ENCODE assay signal across 15 cellular contexts in genomic region chr20:61566691-61567090, GRCh38.
DNase-seq lines count a peak whose midpoint lies in the region; ATAC-seq and TF ChIP-seq lines count a peak whose summit lies in the region.
"Had no signal": no experiment of that assay in that cellular context is flagged by ENCODE, and none has a peak within 500 bp of the region (broad histone marks: within the 10 kb centered on the region; RNA-seq: fewer than 3 reads in every experiment).

No MANE protein-coding gene starts in this region.

- H3K27me3 ChIP-seq in H9 (ENCODE audit: insufficient read depth, low read length) = peaks cover 3% of the 10 kb centered on the region; the same call in 1 of the 2 replicates
- H3K27me3 ChIP-seq in lower lobe of right lung (ENCODE audit: low read depth) = no peaks in the 10 kb centered on the region
- H3K27me3 ChIP-seq: BLaER1 treated with 17β-estradiol and CSF1 and Interleukin-3, amounts not matched to agents 10 nM and 100 nM had no signal

- intact Hi-C loops in lower lobe of right lung (cut with DNase I) = no loop called here
- intact Hi-C loops in activated T-helper 2 cell treated with anti-CD3 and anti-CD28 coated beads, Interferon-gamma antibody, Interleukin-2, Interleukin-4, amounts not matched to agents 10 μg/mL and 5 μg/mL and 100 μg/mL, durations not matched to agents 14 hours and 24 hours and 36 hours (cut with micrococcal nuclease) = no loop called here

- H3K23me2 ChIP-seq in H9 (ENCODE audit: insufficient read length, low read depth, low read length, poor library complexity, severe bottlenecking) = no peaks in the 10 kb centered on the region

- H3K9ac ChIP-seq in H9 (ENCODE audit: extremely low read depth, insufficient read length, low read length) = no peak overlapping the region
- H3K9ac ChIP-seq: BLaER1 treated with 17β-estradiol and CSF1 and Interleukin-3, amounts not matched to agents 10 nM and 100 nM; KMS-11 had no signal

- peak overlapping the region in 2 of 3 experiments; percentile 32 to 73; a peak in 3 of 7 replicates for H3K27ac Mint-ChIP-seq in H9
- H3K27ac Mint-ChIP-seq in chondrocyte (ENCODE audit: unreplicated experiment) = no peak overlapping the region
- no peak overlapping the region for H3K27ac Mint-ChIP-seq in activated T-helper 2 cell treated with anti-CD3 and anti-CD28 coated beads, Interferon-gamma antibody, Interleukin-2, Interleukin-4, amounts not matched to agents 10 μg/mL and 5 μg/mL and 100 μg/mL, durations not matched to agents 14 hours and 24 hours and 36 hours
- H3K27ac Mint-ChIP-seq: CD4-positive, CD25-positive, alpha-beta regulatory T cell had no signal

- H3K56ac ChIP-seq in H9 (ENCODE audit: insufficient read length, low read depth, low read length) = no peak overlapping the region

- ATAC-seq in lower lobe of right lung = no peak
- ATAC-seq: GM12878, HCT116 had no signal

- H3K36me3 Mint-ChIP-seq in H9 (ENCODE audit: insufficient read depth in 1 of 3, low read depth in 3 of 3) = peaks cover 0 to 6% (median 2%) of the 10 kb centered on the region in 3 experiments; a peak in 2 of 7 replicates
- no peaks in the 10 kb centered on the region for H3K36me3 Mint-ChIP-seq in chondrocyte (ENCODE audit: low read depth)
- no peaks in the 10 kb centered on the region for H3K36me3 Mint-ChIP-seq in activated T-helper 2 cell treated with anti-CD3 and anti-CD28 coated beads, Interferon-gamma antibody, Interleukin-2, Interleukin-4, amounts not matched to agents 10 μg/mL and 5 μg/mL and 100 μg/mL, durations not matched to agents 14 hours and 24 hours and 36 hours (ENCODE audit: low read depth)
- H3K36me3 Mint-ChIP-seq: CD4-positive, CD25-positive, alpha-beta regulatory T cell had no signal

- H2BK5ac ChIP-seq in H9 (ENCODE audit: insufficient read length, low read length) = no peak overlapping the region

- H3K27me3 Mint-ChIP-seq in H9 (ENCODE audit: low read depth) = peaks cover 33% of the 10 kb centered on the region
- peaks cover 16% of the 10 kb centered on the region for H3K27me3 Mint-ChIP-seq in chondrocyte (ENCODE audit: low read depth)
- no peaks in the 10 kb centered on the region for H3K27me3 Mint-ChIP-seq in activated T-helper 2 cell treated with anti-CD3 and anti-CD28 coated beads, Interferon-gamma antibody, Interleukin-2, Interleukin-4, amounts not matched to agents 10 μg/mL and 5 μg/mL and 100 μg/mL, durations not matched to agents 14 hours and 24 hours and 36 hours (ENCODE audit: low read depth)
- H3K27me3 Mint-ChIP-seq: CD4-positive, CD25-positive, alpha-beta regulatory T cell had no signal

- H2AK5ac ChIP-seq in H9 (ENCODE audit: insufficient read length, low read length) = no peak overlapping the region

- H2BK12ac ChIP-seq in H9 (ENCODE audit: insufficient read length, low read depth, low read length) = no peak overlapping the region

- TF ChIP-seq CTCF in H9 (conservative IDR thresholded peaks at IDR 0.05) (no peak), chondrocyte (IDR thresholded peaks at IDR 0.05) (no peak), lower lobe of right lung (IDR thresholded peaks at IDR 0.05) (no peak)

- H3K9me3 Mint-ChIP-seq in H9 (peaks cover 3 to 5% of the 10 kb centered on the region in 2 experiments; a peak in 3 of 5 replicates), chondrocyte (ENCODE audit: low read depth) (no peaks in the 10 kb centered on the region)
- no peaks in the 10 kb centered on the region for H3K9me3 Mint-ChIP-seq in activated T-helper 2 cell treated with anti-CD3 and anti-CD28 coated beads, Interferon-gamma antibody, Interleukin-2, Interleukin-4, amounts not matched to agents 10 μg/mL and 5 μg/mL and 100 μg/mL, durations not matched to agents 14 hours and 24 hours and 36 hours

- H3K79me1 ChIP-seq in H9 (ENCODE audit: insufficient read depth, low read depth, low read length, poor library complexity, severe bottlenecking) = no peaks in the 10 kb centered on the region

- H3K4me3 Mint-ChIP-seq in H9 = no peak overlapping the region; a peak in 1 of 5 replicates
- no peak overlapping the region for H3K4me3 Mint-ChIP-seq in chondrocyte (ENCODE audit: unreplicated experiment)
- no peak overlapping the region for H3K4me3 Mint-ChIP-seq in activated T-helper 2 cell treated with anti-CD3 and anti-CD28 coated beads, Interferon-gamma antibody, Interleukin-2, Interleukin-4, amounts not matched to agents 10 μg/mL and 5 μg/mL and 100 μg/mL, durations not matched to agents 14 hours and 24 hours and 36 hours (ENCODE audit: low read depth)
- H3K4me3 Mint-ChIP-seq: CD4-positive, CD25-positive, alpha-beta regulatory T cell had no signal

- no peak overlapping the region for H3K27ac ChIP-seq in H9 (ENCODE audit: insufficient read length, low read depth, low read length)
- H3K27ac ChIP-seq in lower lobe of right lung = no peak overlapping the region
- H3K27ac ChIP-seq: BLaER1 treated with 17β-estradiol and CSF1 and Interleukin-3, amounts not matched to agents 10 nM and 100 nM; KMS-11 had no signal

- H3K4me1 Mint-ChIP-seq in H9 (peaks cover 45 to 49% of the 10 kb centered on the region in 2 experiments), chondrocyte (ENCODE audit: low read depth) (no peaks in the 10 kb centered on the region)
- H3K4me1 Mint-ChIP-seq in activated T-helper 2 cell treated with anti-CD3 and anti-CD28 coated beads, Interferon-gamma antibody, Interleukin-2, Interleukin-4, amounts not matched to agents 10 μg/mL and 5 μg/mL and 100 μg/mL, durations not matched to agents 14 hours and 24 hours and 36 hours (ENCODE audit: low read depth) = no peaks in the 10 kb centered on the region
- H3K4me1 Mint-ChIP-seq: CD4-positive, CD25-positive, alpha-beta regulatory T cell had no signal

- H2BK120ac ChIP-seq in H9 (ENCODE audit: low read depth, low read length, poor library complexity, severe bottlenecking) = no peak overlapping the region

- no peak overlapping the region for H3T11ph ChIP-seq in H9 (ENCODE audit: low read length)

- H3K36me3 ChIP-seq in lower lobe of right lung = no peaks in the 10 kb centered on the region
- H3K36me3 ChIP-seq: BLaER1 treated with 17β-estradiol and CSF1 and Interleukin-3, amounts not matched to agents 10 nM and 100 nM had no signal

- no peak overlapping the region for H3K4ac ChIP-seq in H9 (ENCODE audit: low read depth, low read length)

- WGBS in H9 (ENCODE audit: extremely low coverage, insufficient read length, low lambda C conversion rate) = no CpG with 5 or more reads among the region's 22 CpGs

- H3K14ac ChIP-seq in H9 (ENCODE audit: insufficient read depth, low read length) = no peak overlapping the region

- no peak overlapping the region for H4K91ac ChIP-seq in H9 (ENCODE audit: insufficient read length, low read depth, low read length)

- H3K4me1 ChIP-seq in H9 (ENCODE audit: insufficient read depth, low read length) = peaks cover 6% of the 10 kb centered on the region; the same call in 1 of the 2 replicates
- no peaks in the 10 kb centered on the region for H3K4me1 ChIP-seq in lower lobe of right lung

- H3K9me3 ChIP-seq in H9 (ENCODE audit: control insufficient read depth, low read depth, low read length) = no peaks in the 10 kb centered on the region
- H3K9me3 ChIP-seq in lower lobe of right lung = no peaks in the 10 kb centered on the region
- H3K9me3 ChIP-seq: BLaER1 treated with 17β-estradiol and CSF1 and Interleukin-3, amounts not matched to agents 10 nM and 100 nM had no signal

- no peak overlapping the region for H4K8ac ChIP-seq in H9 (replicated peaks; ENCODE audit: insufficient read length, low read depth, low read length)

- H3K4me3 ChIP-seq in lower lobe of right lung = no peak overlapping the region
- H3K4me3 ChIP-seq: BLaER1 treated with 17β-estradiol and CSF1 and Interleukin-3, amounts not matched to agents 10 nM and 100 nM; GM12878 had no signal

- H4K5ac ChIP-seq in H9 (ENCODE audit: insufficient read length, low read depth, low read length) = no peak overlapping the region

- H2BK15ac ChIP-seq in H9 (ENCODE audit: low read depth, low read length) = no peak overlapping the region

- H3K79me2 ChIP-seq in H9 (ENCODE audit: insufficient read depth, low read length) = no peaks in the 10 kb centered on the region

- no peak overlapping the region for H3K18ac ChIP-seq in H9 (ENCODE audit: insufficient read length, low read depth, low read length)

- H4K20me1 ChIP-seq in H9 (ENCODE audit: control insufficient read depth, insufficient read depth, insufficient read length) = no peaks in the 10 kb centered on the region

- no peak overlapping the region for H2AFZ ChIP-seq in H9 (ENCODE audit: low read length)

- no peak overlapping the region for H3K23ac ChIP-seq in H9 (ENCODE audit: insufficient read length, low read depth, low read length)

- DNase-seq in H9 (no peak), chondrocyte (ENCODE audit: low spot score) (peak; percentile 61), lower lobe of right lung (peak; percentile 24), HUDEP-2 (lab: John Stamatoyannopoulos, UW; ENCODE audit: unreplicated experiment in 76 of 76) (no peak), LoVo (ENCODE audit: low spot score) (no peak), DMS79 (lab: John Stamatoyannopoulos, UW) (no peak)
- no peak for DNase-seq in activated T-helper 2 cell treated with anti-CD3 and anti-CD28 coated beads, Interferon-gamma antibody, Interleukin-2, Interleukin-4, amounts not matched to agents 10 μg/mL and 5 μg/mL and 100 μg/mL, durations not matched to agents 14 hours and 24 hours and 36 hours (ENCODE audit: low spot score)
- DNase-seq: ACHN; CD4-positive, CD25-positive, alpha-beta regulatory T cell; DMS53; GOT3 had no signal

- no peak overlapping the region for H3K4me2 ChIP-seq in H9 (ENCODE audit: insufficient read depth, insufficient read length, low read length)
- H3K4me2 ChIP-seq: BLaER1 treated with 17β-estradiol and CSF1 and Interleukin-3, amounts not matched to agents 10 nM and 100 nM; KMS-11 had no signal

- H2BK20ac ChIP-seq in H9 (ENCODE audit: low read depth, low read length, poor library complexity, severe bottlenecking) = no peak overlapping the region

Comparison
In these comparisons a context has a peak if more than half of its experiments do, and no peak if none do; other contexts are left out.
1. DNase-seq: peak in chondrocyte (single experiment) and lower lobe of right lung (single experiment); none in H9 (single experiment), activated T-helper 2 cell treated with anti-CD3 and anti-CD28 coated beads, Interferon-gamma antibody, Interleukin-2, Interleukin-4, amounts not matched to agents 10 μg/mL and 5 μg/mL and 100 μg/mL, durations not matched to agents 14 hours and 24 hours and 36 hours (single experiment), HUDEP-2 (0 of 76), LoVo (single experiment) and DMS79 (single experiment).
2. H3K27ac Mint-ChIP-seq: peak in H9 (2 of 3); none in chondrocyte (single experiment) and activated T-helper 2 cell treated with anti-CD3 and anti-CD28 coated beads, Interferon-gamma antibody, Interleukin-2, Interleukin-4, amounts not matched to agents 10 μg/mL and 5 μg/mL and 100 μg/mL, durations not matched to agents 14 hours and 24 hours and 36 hours (single experiment).